2 cellular contexts compared by ENCODE assay signal in genomic region chr4:95250544-95251137, GRCh38.
TF ChIP-seq lines count a peak whose summit lies in the region.

No MANE protein-coding gene starts in this region.

TF ChIP-seq in liver, 16 proteins besides CTCF, POLR2A, EP300 and RAD21 (continued from another document):
- peak; percentile 58 for TF ChIP-seq ZBTB33 (IDR thresholded peaks at IDR 0.05)

TF ChIP-seq in HepG2, 621 proteins besides CTCF, POLR2A, EP300 and RAD21 (continued from another document):
- TF ChIP-seq ZNF512B (CRISPR knock-in tag; IDR thresholded peaks at IDR 0.05; ENCODE audit: borderline replicate concordance) = no peak
- TF ChIP-seq ZFP90 (CRISPR knock-in tag; IDR thresholded peaks at IDR 0.05; ENCODE audit: borderline replicate concordance) = no peak
- TF ChIP-seq ZNF430 (CRISPR knock-in tag; IDR thresholded peaks at IDR 0.05) = no peak
- TF ChIP-seq ELK4 (CRISPR knock-in tag; IDR thresholded peaks at IDR 0.05; ENCODE audit: borderline replicate concordance) = no peak
- TF ChIP-seq CENPT (CRISPR knock-in tag; IDR thresholded peaks at IDR 0.05; ENCODE audit: low read depth) = no peak
- no peak for TF ChIP-seq NFE2L1 (CRISPR knock-in tag; IDR thresholded peaks at IDR 0.05; ENCODE audit: borderline replicate concordance)
